Comparison of ENCODE assay signal across 13 cellular contexts in the genomic region with DNA sequence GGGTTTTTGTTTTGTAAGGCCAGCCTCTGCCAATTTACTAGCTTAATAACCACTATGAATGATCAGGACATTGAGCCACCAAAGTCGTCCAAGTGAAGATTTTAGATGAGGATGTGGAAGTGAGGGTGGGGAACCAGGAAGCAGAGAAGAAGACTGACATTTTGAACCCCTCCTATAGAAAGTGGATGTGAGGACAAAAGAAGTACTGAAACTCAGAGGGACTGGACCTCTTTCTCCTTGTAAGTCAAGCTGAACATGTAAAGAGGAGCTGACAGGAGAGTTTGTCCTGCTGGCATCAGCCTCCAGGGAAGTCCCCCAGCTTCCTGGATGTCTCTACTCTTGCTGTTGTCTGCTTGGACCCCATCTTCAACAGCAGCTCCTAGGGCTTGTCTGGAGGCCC.
A peak's percentile ranks its signal among the peaks of the same experiment; 100 is the strongest.
DNase-seq lines count a peak whose midpoint lies in the region; ATAC-seq, FAIRE-seq and TF ChIP-seq lines count a peak whose summit lies in the region.
"Had no signal": no experiment of that assay in that cellular context is flagged by ENCODE, and none has a peak within 500 bp of the region (broad histone marks: within the 10 kb centered on the region; RNA-seq: fewer than 3 reads in every experiment).

No MANE protein-coding gene starts in this region.

- H3K4me1 ChIP-seq in H1 (replicated peaks in 1 of 4; ENCODE audit: control insufficient read depth in 3 of 4, insufficient read depth in 4 of 4, low read length in 3 of 4) (no peaks in the 10 kb centered on the region; a peak in 1 of 7 replicates), foreskin keratinocyte (peaks cover 7% of the 10 kb centered on the region)

- FAIRE-seq in GM12892 (lab: Jason Lieb, UNC) (peak; percentile 90), H1 (lab: Jason Lieb, UNC) (no peak), RCC 7860 (lab: Jason Lieb, UNC) (no peak)

- H4K20me1 ChIP-seq in H1 (replicated peaks in 1 of 2; ENCODE audit: control insufficient read depth in 1 of 2, insufficient read depth in 2 of 2, low read length in 2 of 2), result no peaks in the 10 kb centered on the region
- H4K20me1 ChIP-seq: BLaER1 treated with 17β-estradiol and CSF1 and Interleukin-3, amounts not matched to agents 10 nM and 100 nM had no signal

- no peak overlapping the region for H3K18ac ChIP-seq in H1 (ENCODE audit: extremely low read depth, low read length)

- no peak overlapping the region for H2BK5ac ChIP-seq in H1 (ENCODE audit: low read depth, low read length)

- no peak overlapping the region for H3K23ac ChIP-seq in H1 (ENCODE audit: insufficient read length)

- no peaks in the 10 kb centered on the region for H3K79me1 ChIP-seq in H1 (ENCODE audit: low read depth, low read length)

- TF ChIP-seq CTCF in CD14-positive monocyte (IDR thresholded peaks at IDR 0.05) (no peak), H1 (IDR thresholded peaks at IDR 0.05; ENCODE audit: control extremely low read depth in 1 of 3, insufficient read depth in 1 of 3, low read depth in 1 of 3, low read length in 3 of 3) (no peak), foreskin keratinocyte (conservative IDR thresholded peaks at IDR 0.05) (no peak)

- POLR2A ChIA-PET in H1 (lab: Charles Lee; ENCODE audit: partially characterized antibody), result no interaction called here

- H2AFZ ChIP-seq in H1 (ENCODE audit: low read length), result peak overlapping the region; percentile 51; the same call in 1 of the 2 replicates

- 64% methylated on average over 1 of the region's 1 CpG; no CpG with 5 or more reads in 1 of the 2 experiments for WGBS in H1 (ENCODE audit: extremely low coverage in 1 of 2, insufficient coverage in 1 of 2, insufficient read length in 1 of 2, insufficient replicate concordance in 2 of 2, low coverage in 1 of 2, low lambda C conversion rate in 2 of 2, missing lambda C conversion rate in 1 of 2), 2 experiments

- no peak overlapping the region for H3K4me3 Mint-ChIP-seq in CD14-positive monocyte
- H3K4me3 Mint-ChIP-seq in stimulated activated naive B cell treated with anti-CD40 and anti-IgM and Interleukin-4, amounts not matched to agents 10 μg/mL and 1 μg/mL and 100 μg/mL, for 72 hours, result no peak overlapping the region
- H3K4me3 Mint-ChIP-seq: CD4-positive, alpha-beta memory T cell; H9 had no signal

- no peak overlapping the region for H4K5ac ChIP-seq in H1 (ENCODE audit: insufficient read length, low read depth, low read length)

- H3K9me3 ChIP-seq in H1 (ENCODE audit: insufficient read depth in 2 of 2, low read depth in 1 of 2, low read length in 1 of 2), result no peaks in the 10 kb centered on the region
- H3K9me3 ChIP-seq: BLaER1 treated with 17β-estradiol and CSF1 and Interleukin-3, amounts not matched to agents 10 nM and 100 nM had no signal

- no peak overlapping the region for H4K8ac ChIP-seq in H1 (ENCODE audit: extremely low read depth, insufficient read depth, low read length)

- H3K4ac ChIP-seq in H1 (replicated peaks; ENCODE audit: insufficient read length, low read depth, low read length), result no peak overlapping the region

- no peak overlapping the region for H2BK20ac ChIP-seq in H1 (ENCODE audit: low read length)

- TF ChIP-seq POLR2A in GM12892 (IDR thresholded peaks at IDR 0.05; ENCODE audit: low read depth, low read length) (no peak), H1 (IDR thresholded peaks at IDR 0.05; ENCODE audit: control extremely low read depth in 1 of 2, low read depth in 2 of 2, low read length in 2 of 2) (no peak)

- no peak overlapping the region for H2BK120ac ChIP-seq in H1 (replicated peaks; ENCODE audit: low read depth, low read length)

- no peak overlapping the region for H3K56ac ChIP-seq in H1 (replicated peaks; ENCODE audit: insufficient read length, low read depth, low read length)

- peak; percentile 63 to 69 for ATAC-seq in stimulated activated naive B cell treated with anti-CD40 and anti-IgM and Interleukin-4, amounts not matched to agents 10 μg/mL and 1 μg/mL and 100 μg/mL, for 72 hours (replicated peaks)
- ATAC-seq in foreskin keratinocyte, result no peak

- H3K27ac ChIP-seq in H1 (ENCODE audit: low read depth, low read length) (no peak overlapping the region), foreskin keratinocyte (no peak overlapping the region)
- H3K27ac ChIP-seq: KMS-11 had no signal

- intact Hi-C loops in CD14-positive monocyte (cut with micrococcal nuclease), result no loop called here

- H2BK15ac ChIP-seq in H1 (ENCODE audit: low read length), result no peak overlapping the region

- TF ChIP-seq EP300 in H1 (IDR thresholded peaks at IDR 0.05; ENCODE audit: borderline replicate concordance in 1 of 2, low read depth in 2 of 2, low read length in 2 of 2), result no peak

- no peak overlapping the region for H2BK12ac ChIP-seq in H1 (ENCODE audit: low read depth, low read length)

- DNase-seq in CD14-positive monocyte (ENCODE audit: low spot score) (no peak), GM12892 (ENCODE audit: insufficient read length) (no peak), H1 (ENCODE audit: low read depth in 1 of 2, low spot score in 2 of 2) (no peak), AG08395 (ENCODE audit: low spot score) (no peak), foreskin keratinocyte (no peak), RCC 7860 (ENCODE audit: low spot score) (no peak)
- no peak for DNase-seq in stimulated activated naive B cell treated with anti-CD40 and anti-IgM and Interleukin-4, amounts not matched to agents 10 μg/mL and 1 μg/mL and 100 μg/mL, for 72 hours
- DNase-seq: 8988T; CD4-positive, alpha-beta memory T cell; DMS79; H9 had no signal

- no peak overlapping the region for H3K4me2 ChIP-seq in H1 (ENCODE audit: insufficient read depth in 1 of 2, low read depth in 2 of 2, low read length in 2 of 2)
- H3K4me2 ChIP-seq: KMS-11 had no signal

- H3K27ac Mint-ChIP-seq in CD14-positive monocyte, result peak overlapping the region in 6 of 7 donors; percentile 36 to 79 (median 62)
- H3K27ac Mint-ChIP-seq in stimulated activated naive B cell treated with anti-CD40 and anti-IgM and Interleukin-4, amounts not matched to agents 10 μg/mL and 1 μg/mL and 100 μg/mL, for 72 hours, result no peak overlapping the region
- H3K27ac Mint-ChIP-seq: CD4-positive, alpha-beta memory T cell; H9 had no signal

- H3K23me2 ChIP-seq in H1 (ENCODE audit: low read depth, low read length), result no peaks in the 10 kb centered on the region; the same call in 1 of the 2 replicates

- H3K27me3 ChIP-seq in H1 (replicated peaks in 1 of 4; ENCODE audit: control insufficient read depth in 3 of 4, extremely low read depth in 1 of 4, insufficient read depth in 3 of 4, low read length in 3 of 4) (no peaks in the 10 kb centered on the region), foreskin keratinocyte (no peaks in the 10 kb centered on the region)
- H3K27me3 ChIP-seq: BLaER1 treated with 17β-estradiol and CSF1 and Interleukin-3, amounts not matched to agents 10 nM and 100 nM had no signal

- peaks cover 0 to 8% (median 3%) of the 10 kb centered on the region in 3 donors for H3K27me3 Mint-ChIP-seq in CD14-positive monocyte (ENCODE audit: low read depth in 3 of 3)
- peaks cover 4 to 25% of the 10 kb centered on the region in 2 donors for H3K27me3 Mint-ChIP-seq in stimulated activated naive B cell treated with anti-CD40 and anti-IgM and Interleukin-4, amounts not matched to agents 10 μg/mL and 1 μg/mL and 100 μg/mL, for 72 hours

- H3K14ac ChIP-seq in H1 (ENCODE audit: insufficient read length), result no peak overlapping the region

- no peak overlapping the region for H3K9ac ChIP-seq in H1 (replicated peaks in 1 of 4; ENCODE audit: extremely low read depth in 1 of 4, low read depth in 3 of 4, low read length in 3 of 4)
- H3K9ac ChIP-seq: BLaER1 treated with 17β-estradiol and CSF1 and Interleukin-3, amounts not matched to agents 10 nM and 100 nM; KMS-11 had no signal

- peaks cover 0 to 2% of the 10 kb centered on the region in 2 donors for H3K36me3 Mint-ChIP-seq in CD14-positive monocyte
- H3K36me3 Mint-ChIP-seq in stimulated activated naive B cell treated with anti-CD40 and anti-IgM and Interleukin-4, amounts not matched to agents 10 μg/mL and 1 μg/mL and 100 μg/mL, for 72 hours, result no peaks in the 10 kb centered on the region
- H3K36me3 Mint-ChIP-seq: CD4-positive, alpha-beta memory T cell had no signal

- no peak overlapping the region for H4K91ac ChIP-seq in H1 (replicated peaks; ENCODE audit: insufficient read length, low read length)

- H2AK5ac ChIP-seq in H1 (ENCODE audit: low read depth, low read length), result no peak overlapping the region

- peaks cover 40% of the 10 kb centered on the region for H3K4me1 Mint-ChIP-seq in CD14-positive monocyte
- peaks cover 9 to 17% of the 10 kb centered on the region in 2 donors for H3K4me1 Mint-ChIP-seq in stimulated activated naive B cell treated with anti-CD40 and anti-IgM and Interleukin-4, amounts not matched to agents 10 μg/mL and 1 μg/mL and 100 μg/mL, for 72 hours
- H3K4me1 Mint-ChIP-seq: CD4-positive, alpha-beta memory T cell had no signal

- TF ChIP-seq RAD21 in H1 (IDR thresholded peaks at IDR 0.05 in 1 of 2, conservative IDR thresholded peaks at IDR 0.05 in 1 of 2; ENCODE audit: low read depth in 2 of 2, low read length in 2 of 2), result no peak

- CTCF ChIA-PET in H1 (lab: Charles Lee; ENCODE audit: partially characterized antibody), result interaction anchor here (1.5 to 1.6 kb wide), 2 partner anchors 15 to 28 kb away, joined by 5 read pairs; no protein-coding TSS in a partner anchor

- H3K9me3 Mint-ChIP-seq in CD14-positive monocyte, result no peaks in the 10 kb centered on the region
- peaks cover 4 to 5% of the 10 kb centered on the region in 2 donors for H3K9me3 Mint-ChIP-seq in stimulated activated naive B cell treated with anti-CD40 and anti-IgM and Interleukin-4, amounts not matched to agents 10 μg/mL and 1 μg/mL and 100 μg/mL, for 72 hours

- no peaks in the 10 kb centered on the region for H3K79me2 ChIP-seq in H1 (ENCODE audit: control insufficient read depth in 1 of 2, insufficient read depth in 2 of 2, low read length in 2 of 2)

- no peaks in the 10 kb centered on the region for H3K36me3 ChIP-seq in H1 (ENCODE audit: control insufficient read depth in 2 of 4, insufficient read depth in 4 of 4, low read length in 3 of 4)
- H3K36me3 ChIP-seq: BLaER1 treated with 17β-estradiol and CSF1 and Interleukin-3, amounts not matched to agents 10 nM and 100 nM had no signal

- no peak overlapping the region for H3K4me3 ChIP-seq in H1 (ENCODE audit: extremely low read depth in 1 of 4, insufficient read depth in 2 of 4, low read depth in 3 of 4, low read length in 4 of 4)
- H3K4me3 ChIP-seq: BLaER1 treated with 17β-estradiol and CSF1 and Interleukin-3, amounts not matched to agents 10 nM and 100 nM had no signal

TF ChIP-seq in H1, 55 proteins besides CTCF, POLR2A, EP300 and RAD21:
- no peak for TF ChIP-seq TBP (IDR thresholded peaks at IDR 0.05; ENCODE audit: low read depth, low read length)
